Comparison of ENCODE assay signal across 1 cellular context in the genomic region with DNA sequence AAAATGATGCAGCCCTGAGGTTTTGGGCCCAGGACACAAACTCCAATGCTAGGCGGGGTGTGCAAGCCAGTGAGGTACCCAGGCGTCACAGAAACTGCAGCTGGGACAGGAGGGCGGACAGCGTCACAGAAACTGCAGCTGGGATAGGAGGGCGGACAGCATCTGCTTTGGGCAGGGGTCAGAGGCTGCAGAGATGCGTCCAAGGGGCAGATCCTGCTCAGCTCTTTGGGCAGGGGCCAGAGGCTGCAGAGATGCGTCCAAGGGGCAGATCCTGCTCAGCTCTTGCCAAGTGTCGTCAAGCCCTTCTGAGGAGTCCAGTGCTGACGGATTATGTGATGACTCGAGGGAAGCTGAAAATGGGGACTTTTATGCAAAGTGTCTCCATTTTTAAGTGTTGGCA.
TF ChIP-seq lines count a peak whose summit lies in the region.

No MANE protein-coding gene starts in this region.

TF ChIP-seq in SK-N-SH, 30 proteins besides CTCF, POLR2A, EP300 and RAD21:
- TF ChIP-seq, protein P1, sequence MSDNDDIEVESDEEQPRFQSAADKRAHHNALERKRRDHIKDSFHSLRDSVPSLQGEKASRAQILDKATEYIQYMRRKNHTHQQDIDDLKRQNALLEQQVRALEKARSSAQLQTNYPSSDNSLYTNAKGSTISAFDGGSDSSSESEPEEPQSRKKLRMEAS (IDR thresholded peaks at IDR 0.05; ENCODE audit: low read depth) = no peak
- TF ChIP-seq, protein P2, sequence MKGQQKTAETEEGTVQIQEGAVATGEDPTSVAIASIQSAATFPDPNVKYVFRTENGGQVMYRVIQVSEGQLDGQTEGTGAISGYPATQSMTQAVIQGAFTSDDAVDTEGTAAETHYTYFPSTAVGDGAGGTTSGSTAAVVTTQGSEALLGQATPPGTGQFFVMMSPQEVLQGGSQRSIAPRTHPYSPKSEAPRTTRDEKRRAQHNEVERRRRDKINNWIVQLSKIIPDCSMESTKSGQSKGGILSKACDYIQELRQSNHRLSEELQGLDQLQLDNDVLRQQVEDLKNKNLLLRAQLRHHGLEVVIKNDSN (IDR thresholded peaks at IDR 0.05; ENCODE audit: borderline replicate concordance, low read depth) = no peak
- TF ChIP-seq FOSL2 (IDR thresholded peaks at IDR 0.05; ENCODE audit: borderline replicate concordance, low read depth) = no peak
- no peak for TF ChIP-seq GATA2 (CRISPR knock-in tag; IDR thresholded peaks at IDR 0.05)
- TF ChIP-seq, protein P3, sequence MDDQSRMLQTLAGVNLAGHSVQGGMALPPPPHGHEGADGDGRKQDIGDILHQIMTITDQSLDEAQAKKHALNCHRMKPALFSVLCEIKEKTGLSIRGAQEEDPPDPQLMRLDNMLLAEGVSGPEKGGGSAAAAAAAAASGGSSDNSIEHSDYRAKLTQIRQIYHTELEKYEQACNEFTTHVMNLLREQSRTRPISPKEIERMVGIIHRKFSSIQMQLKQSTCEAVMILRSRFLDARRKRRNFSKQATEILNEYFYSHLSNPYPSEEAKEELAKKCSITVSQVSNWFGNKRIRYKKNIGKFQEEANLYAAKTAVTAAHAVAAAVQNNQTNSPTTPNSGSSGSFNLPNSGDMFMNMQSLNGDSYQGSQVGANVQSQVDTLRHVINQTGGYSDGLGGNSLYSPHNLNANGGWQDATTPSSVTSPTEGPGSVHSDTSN (IDR thresholded peaks at IDR 0.05) = no peak
- no peak for TF ChIP-seq YY1 (IDR thresholded peaks at IDR 0.05; ENCODE audit: low read depth)
